In genomic region chrX:136733613-136734012, GRCh38 we compare ENCODE assay signal across 17 cellular contexts. TPM values are rescaled to one million over a fixed set of nuclear protein-coding genes. Genes with fewer than 3 reads are reported as not detected.
DNase-seq lines count a peak whose midpoint lies in the region; ATAC-seq and TF ChIP-seq lines count a peak whose summit lies in the region.
"Had no signal": no experiment of that assay in that cellular context is flagged by ENCODE, and none has a peak within 500 bp of the region (broad histone marks: within the 10 kb centered on the region; RNA-seq: fewer than 3 reads in every experiment).

No MANE protein-coding gene starts in this region.

- POLR2A ChIA-PET in activated CD4-positive, alpha-beta T cell treated with anti-CD3 and anti-CD28 coated beads, Interleukin-2, amount 10 ng/mL, durations not matched to agents 7 days and 5 days (lab: Charles Lee) = interaction anchor here (0.6 kb wide), 1 partner anchor 144 kb away, joined by 4 read pairs; no protein-coding TSS in a partner anchor
- POLR2A ChIA-PET in RWPE1 (lab: Yijun Ruan, JAX; ENCODE audit: low non-redundant PET) = no interaction called here

- H3K27me3 Mint-ChIP-seq in activated CD4-positive, alpha-beta T cell treated with anti-CD3 and anti-CD28 coated beads, Interleukin-2, amount 10 ng/mL, durations not matched to agents 7 days and 5 days = no peaks in the 10 kb centered on the region
- no peaks in the 10 kb centered on the region for H3K27me3 Mint-ChIP-seq in stimulated activated naive CD8-positive, alpha-beta T cell treated with anti-CD3 and anti-CD28 coated beads, Interleukin-15, Interleukin-2, amounts not matched to agents 100 ng/mL and 50 ng/mL, for 24 hours
- H3K27me3 Mint-ChIP-seq in stimulated activated naive CD8-positive, alpha-beta T cell treated with anti-CD3 and anti-CD28 coated beads, Interleukin-15, amount 100 ng/mL, for 72 hours = no peaks in the 10 kb centered on the region
- H3K27me3 Mint-ChIP-seq in dendritic cell treated with granulocyte-macrophage colony-stimulating factor and Interleukin-4, amounts not matched to agents 40 ng/mL and 50 ng/mL, for 4 days = no peaks in the 10 kb centered on the region

- H3K36me3 Mint-ChIP-seq in activated CD4-positive, alpha-beta T cell treated with anti-CD3 and anti-CD28 coated beads, Interleukin-2, amount 10 ng/mL, durations not matched to agents 7 days and 5 days (ENCODE audit: low read depth) = peaks cover 55% of the 10 kb centered on the region
- H3K36me3 Mint-ChIP-seq in stimulated activated naive CD8-positive, alpha-beta T cell treated with anti-CD3 and anti-CD28 coated beads, Interleukin-15, Interleukin-2, amounts not matched to agents 100 ng/mL and 50 ng/mL, for 24 hours (ENCODE audit: low read depth) = peaks cover 25% of the 10 kb centered on the region
- peaks cover 43% of the 10 kb centered on the region for H3K36me3 Mint-ChIP-seq in dendritic cell treated with granulocyte-macrophage colony-stimulating factor and Interleukin-4, amounts not matched to agents 40 ng/mL and 50 ng/mL, for 4 days (ENCODE audit: low read depth)

- H3K4me1 Mint-ChIP-seq in activated CD4-positive, alpha-beta T cell treated with anti-CD3 and anti-CD28 coated beads, Interleukin-2, amount 10 ng/mL, durations not matched to agents 7 days and 5 days = peaks cover 40% of the 10 kb centered on the region
- H3K4me1 Mint-ChIP-seq in stimulated activated naive CD8-positive, alpha-beta T cell treated with anti-CD3 and anti-CD28 coated beads, Interleukin-15, Interleukin-2, amounts not matched to agents 100 ng/mL and 50 ng/mL, for 24 hours (ENCODE audit: low read depth) = peaks cover 60% of the 10 kb centered on the region
- H3K4me1 Mint-ChIP-seq in stimulated activated naive CD8-positive, alpha-beta T cell treated with anti-CD3 and anti-CD28 coated beads, Interleukin-15, amount 100 ng/mL, for 72 hours = peaks cover 56% of the 10 kb centered on the region
- H3K4me1 Mint-ChIP-seq in dendritic cell treated with granulocyte-macrophage colony-stimulating factor and Interleukin-4, amounts not matched to agents 40 ng/mL and 50 ng/mL, for 4 days (ENCODE audit: low read depth) = peaks cover 6% of the 10 kb centered on the region
- H3K4me1 Mint-ChIP-seq: GM23338 had no signal

- CTCF ChIA-PET in activated CD4-positive, alpha-beta T cell treated with anti-CD3 and anti-CD28 coated beads, Interleukin-2, amount 10 ng/mL, durations not matched to agents 7 days and 5 days (lab: Charles Lee) = no interaction called here
- CTCF ChIA-PET in RWPE1 (lab: Yijun Ruan, JAX) = interaction anchor here (0.6 kb wide), 1 partner anchor 221 kb away, joined by 4 read pairs; no protein-coding TSS in a partner anchor

- no peak overlapping the region for H3K4me3 Mint-ChIP-seq in activated CD4-positive, alpha-beta T cell treated with anti-CD3 and anti-CD28 coated beads, Interleukin-2, amount 10 ng/mL, durations not matched to agents 7 days and 5 days
- H3K4me3 Mint-ChIP-seq in stimulated activated naive CD8-positive, alpha-beta T cell treated with anti-CD3 and anti-CD28 coated beads, Interleukin-15, Interleukin-2, amounts not matched to agents 100 ng/mL and 50 ng/mL, for 24 hours = no peak overlapping the region
- H3K4me3 Mint-ChIP-seq in stimulated activated naive CD8-positive, alpha-beta T cell treated with anti-CD3 and anti-CD28 coated beads, Interleukin-15, amount 100 ng/mL, for 72 hours = no peak overlapping the region
- no peak overlapping the region for H3K4me3 Mint-ChIP-seq in dendritic cell treated with granulocyte-macrophage colony-stimulating factor and Interleukin-4, amounts not matched to agents 40 ng/mL and 50 ng/mL, for 4 days
- H3K4me3 Mint-ChIP-seq: GM23338 had no signal

- H3K9me3 Mint-ChIP-seq in activated CD4-positive, alpha-beta T cell treated with anti-CD3 and anti-CD28 coated beads, Interleukin-2, amount 10 ng/mL, durations not matched to agents 7 days and 5 days = no peaks in the 10 kb centered on the region
- no peaks in the 10 kb centered on the region for H3K9me3 Mint-ChIP-seq in stimulated activated naive CD8-positive, alpha-beta T cell treated with anti-CD3 and anti-CD28 coated beads, Interleukin-15, Interleukin-2, amounts not matched to agents 100 ng/mL and 50 ng/mL, for 24 hours
- no peaks in the 10 kb centered on the region for H3K9me3 Mint-ChIP-seq in stimulated activated naive CD8-positive, alpha-beta T cell treated with anti-CD3 and anti-CD28 coated beads, Interleukin-15, amount 100 ng/mL, for 72 hours
- H3K9me3 Mint-ChIP-seq in dendritic cell treated with granulocyte-macrophage colony-stimulating factor and Interleukin-4, amounts not matched to agents 40 ng/mL and 50 ng/mL, for 4 days = no peaks in the 10 kb centered on the region
- H3K9me3 Mint-ChIP-seq: GM23338 had no signal

- ATAC-seq in stimulated activated naive CD8-positive, alpha-beta T cell treated with anti-CD3 and anti-CD28 coated beads, Interleukin-15, amount 100 ng/mL, for 72 hours = no peak
- no peak for ATAC-seq in HG03108 (IDR thresholded peaks at IDR 0.05; ENCODE audit: unreplicated experiment)
- ATAC-seq: GM23338, HCT116 had no signal

- no peak overlapping the region for H3K27ac ChIP-seq in RWPE1

- TF ChIP-seq CTCF in RWPE1 (conservative IDR thresholded peaks at IDR 0.05; ENCODE audit: low read depth) = no peak

- no peak for DNase-seq in activated CD4-positive, alpha-beta T cell treated with anti-CD3 and anti-CD28 coated beads, Interleukin-2, amount 10 ng/mL, durations not matched to agents 7 days and 5 days
- no peak for DNase-seq in activated CD4-positive, alpha-beta T cell treated with anti-CD3 and anti-CD28 coated beads for 4 hours
- no peak for DNase-seq in stimulated activated naive CD8-positive, alpha-beta T cell treated with anti-CD3 and anti-CD28 coated beads, Interleukin-15, amount 100 ng/mL, for 72 hours
- no peak for DNase-seq in RWPE1 (ENCODE audit: low spot score)
- no peak for DNase-seq in NCI-H748 (lab: John Stamatoyannopoulos, UW; ENCODE audit: unreplicated experiment)
- DNase-seq: DMS79; NCI-H1105; NCI-H2081; NCI-H446 treated with DMSO at 0.1 percent for 48 hours; NCI-H69; NK-92 treated with Interleukin-12 subunit alpha and Interleukin-12 subunit beta, amount 100 ng/mL, for 24 hours; Right ventricle myocardium superior had no signal

- peak overlapping the region; percentile 48 for H3K27ac Mint-ChIP-seq in activated CD4-positive, alpha-beta T cell treated with anti-CD3 and anti-CD28 coated beads, Interleukin-2, amount 10 ng/mL, durations not matched to agents 7 days and 5 days
- H3K27ac Mint-ChIP-seq in stimulated activated naive CD8-positive, alpha-beta T cell treated with anti-CD3 and anti-CD28 coated beads, Interleukin-15, Interleukin-2, amounts not matched to agents 100 ng/mL and 50 ng/mL, for 24 hours = peak overlapping the region; percentile 6
- H3K27ac Mint-ChIP-seq in stimulated activated naive CD8-positive, alpha-beta T cell treated with anti-CD3 and anti-CD28 coated beads, Interleukin-15, amount 100 ng/mL, for 72 hours = no peak overlapping the region
- peak overlapping the region; percentile 40 for H3K27ac Mint-ChIP-seq in dendritic cell treated with granulocyte-macrophage colony-stimulating factor and Interleukin-4, amounts not matched to agents 40 ng/mL and 50 ng/mL, for 4 days
- H3K27ac Mint-ChIP-seq: GM23338 had no signal

- intact Hi-C loops in dendritic cell treated with granulocyte-macrophage colony-stimulating factor and Interleukin-4, amounts not matched to agents 40 ng/mL and 50 ng/mL, for 4 days (cut with micrococcal nuclease) = no loop called here

RNA-seq across cellular contexts. Expression of gene ARHGEF6, which starts 47.1 kb away (rescaled TPM):
- 100 to 1,000 TPM in 1 of 2 experiments, 10 to 100 TPM in 1; 97.2 to 122 TPM for total RNA-seq in activated CD4-positive, alpha-beta T cell treated with anti-CD3 and anti-CD28 coated beads, Interleukin-2, amount 10 ng/mL, durations not matched to agents 7 days and 5 days

Comparison
In these comparisons a context has a peak if more than half of its experiments do, and no peak if none do; other contexts are left out.
1. H3K27ac Mint-ChIP-seq: peak in activated CD4-positive, alpha-beta T cell treated with anti-CD3 and anti-CD28 coated beads, Interleukin-2, amount 10 ng/mL, durations not matched to agents 7 days and 5 days (single experiment), stimulated activated naive CD8-positive, alpha-beta T cell treated with anti-CD3 and anti-CD28 coated beads, Interleukin-15, Interleukin-2, amounts not matched to agents 100 ng/mL and 50 ng/mL, for 24 hours (single experiment) and dendritic cell treated with granulocyte-macrophage colony-stimulating factor and Interleukin-4, amounts not matched to agents 40 ng/mL and 50 ng/mL, for 4 days (single experiment); none in stimulated activated naive CD8-positive, alpha-beta T cell treated with anti-CD3 and anti-CD28 coated beads, Interleukin-15, amount 100 ng/mL, for 72 hours (0 of 2).